Comparison of ENCODE assay signal across 8 cellular contexts in the genomic region with DNA sequence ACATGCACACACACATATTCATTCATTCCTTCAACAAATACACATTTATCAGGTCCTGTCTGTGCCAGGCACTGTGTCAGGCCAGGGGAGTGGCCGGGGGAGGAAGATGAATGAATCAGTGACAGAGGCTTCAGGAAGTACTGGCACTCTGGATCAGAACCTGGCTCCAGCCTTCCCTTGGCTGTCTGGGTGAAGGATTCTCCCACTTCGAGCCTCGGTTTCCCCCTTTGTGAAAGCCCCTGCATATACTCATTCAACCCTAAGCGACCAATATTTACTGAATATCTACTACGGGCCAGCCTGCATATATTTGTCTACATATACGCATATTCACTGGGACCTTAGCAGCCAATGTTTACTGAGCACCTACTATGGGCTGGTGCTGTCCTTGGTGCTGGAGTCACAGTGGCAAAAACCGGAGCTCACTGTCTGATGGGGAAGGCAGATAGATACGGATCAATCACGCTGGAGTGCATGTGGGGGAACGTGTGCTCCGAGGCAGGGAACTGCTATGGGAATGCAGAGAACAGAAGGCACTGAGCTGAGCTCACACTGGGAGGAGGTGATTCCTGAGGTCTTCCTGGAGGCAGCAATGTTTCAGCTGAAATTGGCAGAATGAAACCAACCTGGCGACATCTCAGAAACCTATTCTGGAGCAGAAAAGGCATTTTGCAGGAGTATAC. TPM values are rescaled to one million over a fixed set of nuclear protein-coding genes. Genes with fewer than 3 reads are reported as not detected.
DNase-seq lines count a peak whose midpoint lies in the region; ATAC-seq and TF ChIP-seq lines count a peak whose summit lies in the region.

No MANE protein-coding gene starts in this region.

- ATAC-seq in GM18519 (IDR thresholded peaks at IDR 0.05; ENCODE audit: low FRiP score, unreplicated experiment) (no peak), GM21737 (IDR thresholded peaks at IDR 0.05; ENCODE audit: unreplicated experiment) (no peak)

- H3K27me3 ChIP-seq in GM06990 (replicated peaks; ENCODE audit: control insufficient read depth, insufficient read depth, low read length) (no peaks in the 10 kb centered on the region; the same call in 1 of the 2 replicates), neutrophil (peaks cover 42% of the 10 kb centered on the region)

- DNase-seq in GM06990 (ENCODE audit: extremely low read depth, insufficient read length) (no peak), OCI-M1 (lab: John Stamatoyannopoulos, UW) (peak; percentile 57), endothelial cell (ENCODE audit: low spot score) (no peak)
- DNase-seq in activated CD4-positive, CD25-positive, alpha-beta regulatory T cell treated with anti-CD3 and anti-CD28 coated beads, Interleukin-2, amount 50 U/mL, for 72 hours = no peak
- no peak for DNase-seq in stimulated activated CD4-positive, alpha-beta T cell treated with anti-CD3 and anti-CD28 coated beads, Interleukin-4, amount 100 ng/mL, for 1 hour

- peaks cover 25% of the 10 kb centered on the region for H3K4me1 Mint-ChIP-seq in endothelial cell (ENCODE audit: unreplicated experiment)

- peak overlapping the region; percentile 76 for H3K27ac Mint-ChIP-seq in endothelial cell (ENCODE audit: unreplicated experiment)

- no peaks in the 10 kb centered on the region for H3K9me3 ChIP-seq in neutrophil

- H3K36me3 ChIP-seq in GM06990 (ENCODE audit: control insufficient read depth, insufficient read depth, low read length) = peaks cover 2% of the 10 kb centered on the region
- H3K36me3 ChIP-seq in neutrophil = no peaks in the 10 kb centered on the region

- H3K27ac ChIP-seq in neutrophil = no peak overlapping the region

- H3K4me1 ChIP-seq in neutrophil (ENCODE audit: control insufficient read depth in 1 of 2, insufficient read depth in 1 of 2, low read depth in 1 of 2, low read length in 1 of 2) = peaks cover 9 to 16% of the 10 kb centered on the region in 2 experiments

- H3K4me3 Mint-ChIP-seq in endothelial cell (ENCODE audit: unreplicated experiment) = peak overlapping the region; percentile 98

- TF ChIP-seq CTCF in GM06990 (IDR thresholded peaks at IDR 0.05; ENCODE audit: insufficient read depth, low read length, poor library complexity, severe bottlenecking) (no peak), endothelial cell (IDR thresholded peaks at IDR 0.05; ENCODE audit: unreplicated experiment) (no peak), neutrophil (IDR thresholded peaks at IDR 0.05) (no peak)

- H3K4me3 ChIP-seq in GM06990 (replicated peaks; ENCODE audit: low read depth, low read length) = peak overlapping the region; percentile 85
- peak overlapping the region; percentile 35 to 57 for H3K4me3 ChIP-seq in neutrophil (ENCODE audit: low read depth in 1 of 2, low read length in 1 of 2)

- no peaks in the 10 kb centered on the region for H3K9me3 Mint-ChIP-seq in endothelial cell (ENCODE audit: unreplicated experiment)

- peaks cover 13% of the 10 kb centered on the region for H3K27me3 Mint-ChIP-seq in endothelial cell (ENCODE audit: unreplicated experiment)

- H3K36me3 Mint-ChIP-seq in endothelial cell (ENCODE audit: low read depth, unreplicated experiment) = peaks cover 22% of the 10 kb centered on the region

RNA-seq across cellular contexts. Expression of a gene that starts 0.6 kb away (rescaled TPM):
- total RNA-seq in endothelial cell (ENCODE audit: unreplicated experiment) = 36.4 TPM

RNA-seq across cellular contexts. Expression of a gene that starts 18.0 kb away (rescaled TPM):
- total RNA-seq in endothelial cell (ENCODE audit: unreplicated experiment) = 21.5 TPM

RNA-seq across cellular contexts. Expression of a gene that starts 18.8 kb away (rescaled TPM):
- 9.3 TPM for total RNA-seq in endothelial cell (ENCODE audit: unreplicated experiment)

RNA-seq across cellular contexts. Expression of a gene that starts 24.2 kb away (rescaled TPM):
- total RNA-seq in endothelial cell (ENCODE audit: unreplicated experiment) = 14.5 TPM

RNA-seq across cellular contexts. Expression of a gene that starts 35.9 kb away (rescaled TPM):
- total RNA-seq in endothelial cell (ENCODE audit: unreplicated experiment) = 3.6 TPM
